Comparison of ENCODE assay signal across 11 cellular contexts in the genomic region with DNA sequence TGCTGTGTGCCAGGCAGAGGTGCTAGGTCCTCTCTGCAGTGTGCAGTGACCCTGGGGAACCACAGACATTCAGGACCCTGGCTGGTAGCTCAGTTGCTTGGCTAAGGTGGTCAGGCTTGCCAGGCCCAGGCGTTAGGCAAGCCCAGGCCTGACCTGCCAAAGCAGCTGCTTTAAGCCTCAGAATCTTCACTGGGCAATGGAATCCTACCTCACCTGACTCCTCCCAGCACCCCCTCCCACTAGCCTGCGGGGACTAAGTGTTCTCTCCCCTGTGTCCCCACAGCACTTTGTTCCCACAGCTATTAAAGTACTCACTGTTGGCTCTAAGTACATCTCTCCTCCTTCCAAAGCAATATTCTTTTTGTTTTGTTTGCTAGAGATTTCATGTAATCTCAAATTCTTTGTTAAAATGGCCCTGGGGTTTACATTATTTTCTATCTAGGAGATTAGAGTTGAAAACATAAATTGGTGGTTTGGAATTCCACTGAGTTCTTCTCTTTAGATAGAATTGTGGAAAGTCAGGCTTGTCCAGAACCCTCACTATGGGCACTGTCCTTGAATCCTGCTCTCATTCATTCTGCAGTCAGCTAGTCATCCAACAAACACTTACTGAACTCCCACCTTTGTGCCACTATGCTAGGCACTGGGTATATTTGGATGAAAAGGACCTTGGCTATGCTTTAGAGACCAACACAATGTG. TPM values are rescaled to one million over a fixed set of nuclear protein-coding genes. Genes with fewer than 3 reads are reported as not detected.
DNase-seq lines count a peak whose midpoint lies in the region; ATAC-seq and TF ChIP-seq lines count a peak whose summit lies in the region.
"Had no signal": no experiment of that assay in that cellular context is flagged by ENCODE, and none has a peak within 500 bp of the region (broad histone marks: within the 10 kb centered on the region; RNA-seq: fewer than 3 reads in every experiment).

No MANE protein-coding gene starts in this region.

- intact Hi-C loops in Right ventricle myocardium superior (cut with DNase I) = no loop called here

- H3K4me2 ChIP-seq in smooth muscle cell = no peak overlapping the region

- peaks cover 4% of the 10 kb centered on the region for H3F3A ChIP-seq in smooth muscle cell (ENCODE audit: low read depth)

- TF ChIP-seq CTCF in smooth muscle cell (IDR thresholded peaks at IDR 0.05; ENCODE audit: borderline replicate concordance, insufficient read depth, poor library complexity, severe bottlenecking) = no peak

- no peaks in the 10 kb centered on the region for H3K9me3 ChIP-seq in smooth muscle cell (replicated peaks; ENCODE audit: low read depth)

- ATAC-seq in Right ventricle myocardium superior (ENCODE audit: poor library complexity) (peak; percentile 90), HG02970 (IDR thresholded peaks at IDR 0.05; ENCODE audit: low FRiP score, unreplicated experiment) (no peak), HG03342 (IDR thresholded peaks at IDR 0.05; ENCODE audit: unreplicated experiment) (no peak)

- no peak overlapping the region for H3K9ac ChIP-seq in smooth muscle cell (ENCODE audit: low read depth)

- H3K27me3 ChIP-seq in smooth muscle cell (ENCODE audit: low read depth) = peaks cover 18% of the 10 kb centered on the region

- no peaks in the 10 kb centered on the region for H3K79me2 ChIP-seq in smooth muscle cell (ENCODE audit: low read depth)

- H3K4me3 ChIP-seq in smooth muscle cell = no peak overlapping the region
- H3K4me3 ChIP-seq: SK-N-MC had no signal

- WGBS in smooth muscle cell (ENCODE audit: low lambda C conversion rate) = 72% methylated on average over 2 of the region's 2 CpGs

- no peaks in the 10 kb centered on the region for H4K20me1 ChIP-seq in smooth muscle cell (ENCODE audit: low read depth)

- H3K27ac ChIP-seq in smooth muscle cell (ENCODE audit: low read depth) = no peak overlapping the region
- H3K27ac ChIP-seq: SK-N-MC had no signal

- H3K4me1 ChIP-seq in smooth muscle cell (ENCODE audit: low read depth) = no peaks in the 10 kb centered on the region

- H2AFZ ChIP-seq in smooth muscle cell (ENCODE audit: low read depth) = no peak overlapping the region

- no peaks in the 10 kb centered on the region for H3K36me3 ChIP-seq in smooth muscle cell (ENCODE audit: low read depth)

- DNase-seq in COLO668 (lab: John Stamatoyannopoulos, UW; ENCODE audit: unreplicated experiment) (peak; percentile 23), NCI-H526 treated with DMSO at 0.1 percent for 48 hours (lab: John Stamatoyannopoulos, UW) (peak; percentile 62), Right ventricle myocardium superior (peak; percentile 70), myocyte (ENCODE audit: low read depth) (peak; percentile 52), hippocampal formation (lab: John Stamatoyannopoulos, UW) (no peak), smooth muscle cell (lab: John Stamatoyannopoulos, UW; ENCODE audit: unreplicated experiment) (no peak)
- DNase-seq: cerebellar nuclear complex, NCI-H2029 treated with DMSO at 0.1 percent for 48 hours had no signal

RNA-seq across cellular contexts. Expression of gene DGLUCY, which starts 44.4 kb away (rescaled TPM):
- total RNA-seq in Right ventricle myocardium superior (240 TPM), myocyte (81.7 and 83.4 TPM in 2 replicates), smooth muscle cell (9.7 and 10.4 TPM in 2 replicates)
- 57.6 TPM for polyA plus RNA-seq in myocyte (2012)
- 11.3 and 15.9 TPM in 2 replicates for polyA plus RNA-seq in smooth muscle cell

Comparison
In these comparisons a context has a peak if more than half of its experiments do, and no peak if none do; other contexts are left out.
1. DNase-seq: peak in COLO668 (single experiment), NCI-H526 treated with DMSO at 0.1 percent for 48 hours (single experiment), Right ventricle myocardium superior (single experiment) and myocyte (single experiment); none in hippocampal formation (0 of 2) and smooth muscle cell (single experiment).